ENCODE assay signal across 1 cellular context in the genomic region with DNA sequence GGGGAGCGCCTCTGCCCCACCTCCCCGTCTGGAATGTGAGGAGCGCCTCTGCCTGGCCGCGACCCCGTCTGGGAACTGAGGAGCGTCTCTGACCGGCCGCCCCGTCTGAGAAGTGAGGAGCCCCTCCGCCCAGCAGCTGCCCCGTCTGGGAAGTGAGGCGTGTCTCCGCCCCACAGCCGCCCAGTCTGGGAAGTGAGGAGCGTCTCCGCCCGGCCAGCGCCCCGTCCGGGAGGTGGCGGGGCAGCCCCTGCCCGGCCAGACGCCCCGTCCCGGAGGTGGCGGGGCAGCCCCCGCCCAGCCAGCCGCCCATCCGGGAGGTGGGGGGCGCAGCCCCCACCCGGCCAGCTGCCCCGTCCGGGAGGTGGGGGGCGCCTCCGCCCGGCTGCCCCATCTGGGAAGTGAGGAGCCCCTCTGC. TPM values are rescaled to one million over a fixed set of nuclear protein-coding genes. Genes with fewer than 3 reads are reported as not detected.
"Had no signal": no experiment of that assay in that cellular context is flagged by ENCODE, and none has a peak within 500 bp of the region (broad histone marks: within the 10 kb centered on the region; RNA-seq: fewer than 3 reads in every experiment).

No MANE protein-coding gene starts in this region.

RNA-seq across cellular contexts. Expression of a gene that starts 42.8 kb away (rescaled TPM):
- total RNA-seq: neural crest cell had no signal
